11 cellular contexts compared by ENCODE assay signal in the genomic region with DNA sequence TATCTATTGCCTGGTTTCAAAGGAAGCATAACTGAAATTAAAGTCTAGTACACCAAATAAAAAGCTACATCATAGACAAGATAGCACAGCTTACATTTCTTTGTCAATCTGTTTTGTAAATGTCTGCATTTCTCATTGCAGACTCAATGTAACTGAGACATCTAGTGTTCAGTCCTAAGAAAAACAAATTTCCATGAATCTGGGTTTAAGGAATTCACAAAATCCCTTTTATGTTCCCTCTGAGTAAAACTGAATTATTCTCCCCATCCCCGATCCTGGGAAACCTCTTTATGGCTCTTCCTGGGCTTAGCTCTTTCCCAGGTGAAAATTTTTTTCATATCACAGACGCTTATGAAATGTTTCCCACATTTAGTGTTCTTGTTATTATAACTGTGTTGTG. TPM values are rescaled to one million over a fixed set of nuclear protein-coding genes. Genes with fewer than 3 reads are reported as not detected.
DNase-seq lines count a peak whose midpoint lies in the region; FAIRE-seq and TF ChIP-seq lines count a peak whose summit lies in the region.
"Had no signal": no experiment of that assay in that cellular context is flagged by ENCODE, and none has a peak within 500 bp of the region (broad histone marks: within the 10 kb centered on the region; RNA-seq: fewer than 3 reads in every experiment).

No MANE protein-coding gene starts in this region.

- DNase-seq in H54 (ENCODE audit: insufficient read length, low spot score) (no peak), fibroblast of pulmonary artery (ENCODE audit: low read depth) (no peak), renal cortical epithelial cell (ENCODE audit: low read depth) (peak; percentile 30), CD1c-positive myeloid dendritic cell (ENCODE audit: extremely low spot score) (no peak), SW480 (ENCODE audit: low spot score) (no peak)
- DNase-seq in activated naive CD8-positive, alpha-beta T cell treated with anti-CD3 and anti-CD28 coated beads for 36 hours, result no peak
- DNase-seq: activated naive CD4-positive, alpha-beta T cell; dermis blood vessel endothelial cell; DND-41 had no signal

- peak; percentile 41 for TF ChIP-seq CTCF in fibroblast of pulmonary artery (IDR thresholded peaks at IDR 0.05; ENCODE audit: low read length, missing control alignments)

- no peaks in the 10 kb centered on the region for H3K27me3 Mint-ChIP-seq in activated naive CD8-positive, alpha-beta T cell treated with anti-CD3 and anti-CD28 coated beads for 36 hours

- H3K4me3 Mint-ChIP-seq in activated naive CD8-positive, alpha-beta T cell treated with anti-CD3 and anti-CD28 coated beads for 36 hours, result no peak overlapping the region

- no peak for TF ChIP-seq POLR2A in H54 (IDR thresholded peaks at IDR 0.05; ENCODE audit: low read depth, low read length)

- H3K4me1 Mint-ChIP-seq in activated naive CD8-positive, alpha-beta T cell treated with anti-CD3 and anti-CD28 coated beads for 36 hours, result peaks cover 9% of the 10 kb centered on the region

- H3K27ac Mint-ChIP-seq in activated naive CD8-positive, alpha-beta T cell treated with anti-CD3 and anti-CD28 coated beads for 36 hours, result no peak overlapping the region

- peak; percentile 20 for FAIRE-seq in H54 (lab: Jason Lieb, UNC)
- peak; percentile 67 for FAIRE-seq in TTC549 (lab: Jason Lieb, UNC)

- H3K36me3 Mint-ChIP-seq in activated naive CD8-positive, alpha-beta T cell treated with anti-CD3 and anti-CD28 coated beads for 36 hours, result peaks cover 4% of the 10 kb centered on the region

- H3K4me3 ChIP-seq in fibroblast of pulmonary artery (replicated peaks; ENCODE audit: low read depth, low read length), result no peak overlapping the region
- H3K4me3 ChIP-seq: thoracic aorta had no signal

- H3K9me3 Mint-ChIP-seq in activated naive CD8-positive, alpha-beta T cell treated with anti-CD3 and anti-CD28 coated beads for 36 hours, result peaks cover 10% of the 10 kb centered on the region

RNA-seq across cellular contexts. Expression of a gene that starts 21.6 kb away (rescaled TPM):
- 19.2 and 21.0 TPM in 2 replicates for total RNA-seq in renal cortical epithelial cell
- 10 to 100 TPM; 36.1 to 40.2 TPM for total RNA-seq in activated naive CD8-positive, alpha-beta T cell treated with anti-CD3 and anti-CD28 coated beads for 36 hours
